In the genomic region with DNA sequence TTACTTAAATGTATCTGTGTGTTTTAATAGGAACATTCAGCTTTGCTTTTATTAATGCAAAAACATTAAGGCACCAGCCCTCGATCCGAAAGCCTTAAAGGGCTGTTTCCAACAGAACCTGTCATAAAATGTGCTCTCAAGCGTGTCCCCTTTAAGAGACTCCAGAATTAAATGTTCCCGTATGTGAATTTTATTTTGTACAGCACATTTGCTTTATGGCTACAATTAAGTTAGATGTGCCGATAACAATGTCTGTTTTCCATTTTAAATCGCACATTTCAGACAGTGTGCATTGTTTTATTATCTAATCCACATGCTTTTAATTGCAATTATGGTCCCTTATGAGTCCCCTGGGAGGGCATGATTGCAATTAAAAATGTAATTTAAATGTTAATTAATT, we compare ENCODE assay signal across 27 cellular contexts.
"Had no signal": no experiment of that assay in that cellular context is flagged by ENCODE, and none has a peak within 500 bp of the region (broad histone marks: within the 10 kb centered on the region; RNA-seq: fewer than 3 reads in every experiment).

No MANE protein-coding gene starts in this region.

- H3K4me1 ChIP-seq: adrenal gland had no signal

- ATAC-seq: activated CD8-positive, alpha-beta T cell treated with anti-CD3 and anti-CD28 coated beads for 36 hours; activated naive CD4-positive, alpha-beta T cell treated with anti-CD3 and anti-CD28 coated beads, Interleukin-2, amount 50 U/mL, for 72 hours; activated T-cell treated with anti-CD3 and anti-CD28 coated beads, Interleukin-2, amount 50 U/mL, for 72 hours; activated T-helper 17 cell treated with anti-CD3 and anti-CD28 coated beads, Interleukin-2, amount 50 U/mL, for 72 hours; K562; Right ventricle myocardium inferior had no signal

- H3K27ac ChIP-seq: adrenal gland, PC-9, RWPE1 had no signal

- H2AFZ ChIP-seq: PC-9 had no signal

- DNase-seq: activated CD4-positive, alpha-beta T cell treated with anti-CD3 and anti-CD28 coated beads, Interleukin-2, amount 10 ng/mL, durations not matched to agents 24 days and 14 days; activated CD4-positive, alpha-beta T cell treated with anti-CD3 and anti-CD28 coated beads, Interleukin-2, amount 50 U/mL, for 4 hours; activated CD8-positive, alpha-beta T cell treated with anti-CD3 and anti-CD28 coated beads for 36 hours; activated effector memory CD4-positive, alpha-beta T cell treated with anti-CD3 and anti-CD28 coated beads, Interleukin-2, amount 50 U/mL, for 16 hours; activated naive CD4-positive, alpha-beta T cell; activated T-cell treated with anti-CD3 and anti-CD28 coated beads, Interleukin-2, amount 50 U/mL, for 1 hour; activated T-cell treated with anti-CD3 and anti-CD28 coated beads, Interleukin-2, amount 50 U/mL, for 72 hours; adrenal gland; cerebellar nuclear complex; NCI-H1092 treated with DMSO at 0.1 percent for 48 hours; NCI-H146; NCI-H187; NCI-H2081; NCI-H2171 treated with DMSO at 0.1 percent for 48 hours; NCI-H2227 treated with DMSO at 0.1 percent for 48 hours; NCI-H446 treated with DMSO at 0.1 percent for 48 hours; NCI-H524; PC-9; SIG-M5; SW 1271; T-helper 1 cell; T1000 had no signal

- H3K27me3 ChIP-seq: adrenal gland had no signal

- H3K9me3 ChIP-seq: adrenal gland had no signal

- H3K4me2 ChIP-seq: PC-9 had no signal

- H3K36me3 ChIP-seq: adrenal gland had no signal

- H3K4me3 ChIP-seq: adrenal gland, K562, PC-9 had no signal
